In the genomic region with DNA sequence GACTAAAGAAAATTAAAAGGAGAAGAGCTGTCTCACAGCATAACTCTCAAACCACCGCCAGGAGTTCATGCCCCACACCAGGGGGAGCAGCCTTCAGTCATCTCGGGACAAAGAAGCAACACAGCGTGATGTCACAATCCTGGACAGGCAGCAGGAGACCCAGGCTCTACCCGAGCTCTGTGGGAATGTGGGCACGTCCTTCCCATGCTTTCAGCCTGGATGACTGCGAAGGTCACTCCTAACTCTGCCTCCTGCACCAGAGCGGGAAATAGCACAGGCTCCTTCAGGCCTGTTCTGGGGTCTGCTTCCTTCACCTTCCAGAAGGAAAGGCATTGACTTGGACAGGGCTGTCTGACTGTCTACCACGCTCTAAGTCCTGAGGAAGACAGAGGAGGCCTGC, we compare ENCODE assay signal across 1 cellular context.
A peak's percentile ranks its signal among the peaks of the same experiment; 100 is the strongest.
TF ChIP-seq lines count a peak whose summit lies in the region.

No MANE protein-coding gene starts in this region.

TF ChIP-seq in H1, 55 proteins besides CTCF, POLR2A, EP300 and RAD21:
- TF ChIP-seq KDM5A (IDR thresholded peaks at IDR 0.05; ENCODE audit: low read length): no peak
- TF ChIP-seq, protein P1, sequence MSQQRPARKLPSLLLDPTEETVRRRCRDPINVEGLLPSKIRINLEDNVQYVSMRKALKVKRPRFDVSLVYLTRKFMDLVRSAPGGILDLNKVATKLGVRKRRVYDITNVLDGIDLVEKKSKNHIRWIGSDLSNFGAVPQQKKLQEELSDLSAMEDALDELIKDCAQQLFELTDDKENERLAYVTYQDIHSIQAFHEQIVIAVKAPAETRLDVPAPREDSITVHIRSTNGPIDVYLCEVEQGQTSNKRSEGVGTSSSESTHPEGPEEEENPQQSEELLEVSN (IDR thresholded peaks at IDR 0.05): peak; percentile 71
- TF ChIP-seq NRF1 (IDR thresholded peaks at IDR 0.05; ENCODE audit: low read depth, low read length): no peak
- no peak for TF ChIP-seq FOSL1 (IDR thresholded peaks at IDR 0.05; ENCODE audit: insufficient read depth, low read depth, low read length)
- TF ChIP-seq TEAD4 (IDR thresholded peaks at IDR 0.05; ENCODE audit: low read depth, low read length): no peak
- TF ChIP-seq, protein P2, sequence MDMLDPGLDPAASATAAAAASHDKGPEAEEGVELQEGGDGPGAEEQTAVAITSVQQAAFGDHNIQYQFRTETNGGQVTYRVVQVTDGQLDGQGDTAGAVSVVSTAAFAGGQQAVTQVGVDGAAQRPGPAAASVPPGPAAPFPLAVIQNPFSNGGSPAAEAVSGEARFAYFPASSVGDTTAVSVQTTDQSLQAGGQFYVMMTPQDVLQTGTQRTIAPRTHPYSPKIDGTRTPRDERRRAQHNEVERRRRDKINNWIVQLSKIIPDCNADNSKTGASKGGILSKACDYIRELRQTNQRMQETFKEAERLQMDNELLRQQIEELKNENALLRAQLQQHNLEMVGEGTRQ (IDR thresholded peaks at IDR 0.05; ENCODE audit: low read length): no peak
- no peak for TF ChIP-seq CEBPB (IDR thresholded peaks at IDR 0.05; ENCODE audit: low read depth, low read length)
- TF ChIP-seq JUND (IDR thresholded peaks at IDR 0.05; ENCODE audit: low read length): no peak
